2 cellular contexts compared by ENCODE assay signal in the genomic region with DNA sequence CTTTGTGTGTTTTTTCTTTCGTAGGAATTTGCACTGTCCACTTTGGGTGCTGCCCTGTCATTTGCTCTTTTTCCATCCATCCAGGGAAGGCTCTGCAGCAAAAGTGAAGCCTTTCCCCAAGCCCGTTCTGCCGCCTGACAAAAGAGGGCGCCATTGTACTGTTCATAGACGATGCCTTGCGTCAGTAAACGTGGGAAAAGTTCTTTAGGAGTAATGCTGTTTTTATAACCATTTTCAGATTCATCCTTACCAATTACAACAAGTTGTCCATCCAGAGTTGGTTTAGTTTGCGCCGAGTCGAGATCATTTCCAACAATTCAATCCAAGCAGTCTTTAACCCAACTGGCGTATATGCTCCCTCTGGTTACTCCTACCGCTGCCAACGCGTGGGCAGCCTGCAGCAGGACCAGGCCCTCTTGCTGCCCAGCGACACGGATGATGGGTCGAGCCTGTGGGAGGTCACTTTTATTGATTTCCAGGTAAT.
TF ChIP-seq lines count a peak whose summit lies in the region.

No MANE protein-coding gene starts in this region.

TF ChIP-seq in Ishikawa, 13 proteins besides CTCF, POLR2A, EP300 and RAD21 (continued from another document):
- TF ChIP-seq CREB1 (IDR thresholded peaks at IDR 0.05; ENCODE audit: low read depth) (no peak), CEBPB (IDR thresholded peaks at IDR 0.05) (no peak)
- TF ChIP-seq, protein P1, sequence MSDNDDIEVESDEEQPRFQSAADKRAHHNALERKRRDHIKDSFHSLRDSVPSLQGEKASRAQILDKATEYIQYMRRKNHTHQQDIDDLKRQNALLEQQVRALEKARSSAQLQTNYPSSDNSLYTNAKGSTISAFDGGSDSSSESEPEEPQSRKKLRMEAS (IDR thresholded peaks at IDR 0.05): no peak
- TF ChIP-seq, protein P2, sequence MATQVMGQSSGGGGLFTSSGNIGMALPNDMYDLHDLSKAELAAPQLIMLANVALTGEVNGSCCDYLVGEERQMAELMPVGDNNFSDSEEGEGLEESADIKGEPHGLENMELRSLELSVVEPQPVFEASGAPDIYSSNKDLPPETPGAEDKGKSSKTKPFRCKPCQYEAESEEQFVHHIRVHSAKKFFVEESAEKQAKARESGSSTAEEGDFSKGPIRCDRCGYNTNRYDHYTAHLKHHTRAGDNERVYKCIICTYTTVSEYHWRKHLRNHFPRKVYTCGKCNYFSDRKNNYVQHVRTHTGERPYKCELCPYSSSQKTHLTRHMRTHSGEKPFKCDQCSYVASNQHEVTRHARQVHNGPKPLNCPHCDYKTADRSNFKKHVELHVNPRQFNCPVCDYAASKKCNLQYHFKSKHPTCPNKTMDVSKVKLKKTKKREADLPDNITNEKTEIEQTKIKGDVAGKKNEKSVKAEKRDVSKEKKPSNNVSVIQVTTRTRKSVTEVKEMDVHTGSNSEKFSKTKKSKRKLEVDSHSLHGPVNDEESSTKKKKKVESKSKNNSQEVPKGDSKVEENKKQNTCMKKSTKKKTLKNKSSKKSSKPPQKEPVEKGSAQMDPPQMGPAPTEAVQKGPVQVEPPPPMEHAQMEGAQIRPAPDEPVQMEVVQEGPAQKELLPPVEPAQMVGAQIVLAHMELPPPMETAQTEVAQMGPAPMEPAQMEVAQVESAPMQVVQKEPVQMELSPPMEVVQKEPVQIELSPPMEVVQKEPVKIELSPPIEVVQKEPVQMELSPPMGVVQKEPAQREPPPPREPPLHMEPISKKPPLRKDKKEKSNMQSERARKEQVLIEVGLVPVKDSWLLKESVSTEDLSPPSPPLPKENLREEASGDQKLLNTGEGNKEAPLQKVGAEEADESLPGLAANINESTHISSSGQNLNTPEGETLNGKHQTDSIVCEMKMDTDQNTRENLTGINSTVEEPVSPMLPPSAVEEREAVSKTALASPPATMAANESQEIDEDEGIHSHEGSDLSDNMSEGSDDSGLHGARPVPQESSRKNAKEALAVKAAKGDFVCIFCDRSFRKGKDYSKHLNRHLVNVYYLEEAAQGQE (IDR thresholded peaks at IDR 0.05; ENCODE audit: low read depth): no peak

TF ChIP-seq in GM12878, 131 proteins besides CTCF, POLR2A, EP300 and RAD21 (continued from another document):
- TF ChIP-seq, protein P3, sequence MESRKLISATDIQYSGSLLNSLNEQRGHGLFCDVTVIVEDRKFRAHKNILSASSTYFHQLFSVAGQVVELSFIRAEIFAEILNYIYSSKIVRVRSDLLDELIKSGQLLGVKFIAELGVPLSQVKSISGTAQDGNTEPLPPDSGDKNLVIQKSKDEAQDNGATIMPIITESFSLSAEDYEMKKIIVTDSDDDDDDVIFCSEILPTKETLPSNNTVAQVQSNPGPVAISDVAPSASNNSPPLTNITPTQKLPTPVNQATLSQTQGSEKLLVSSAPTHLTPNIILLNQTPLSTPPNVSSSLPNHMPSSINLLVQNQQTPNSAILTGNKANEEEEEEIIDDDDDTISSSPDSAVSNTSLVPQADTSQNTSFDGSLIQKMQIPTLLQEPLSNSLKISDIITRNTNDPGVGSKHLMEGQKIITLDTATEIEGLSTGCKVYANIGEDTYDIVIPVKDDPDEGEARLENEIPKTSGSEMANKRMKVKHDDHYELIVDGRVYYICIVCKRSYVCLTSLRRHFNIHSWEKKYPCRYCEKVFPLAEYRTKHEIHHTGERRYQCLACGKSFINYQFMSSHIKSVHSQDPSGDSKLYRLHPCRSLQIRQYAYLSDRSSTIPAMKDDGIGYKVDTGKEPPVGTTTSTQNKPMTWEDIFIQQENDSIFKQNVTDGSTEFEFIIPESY (IDR thresholded peaks at IDR 0.05): no peak
- TF ChIP-seq SIN3A (IDR thresholded peaks at IDR 0.05; ENCODE audit: low read depth, low read length): no peak
